In the genomic region with DNA sequence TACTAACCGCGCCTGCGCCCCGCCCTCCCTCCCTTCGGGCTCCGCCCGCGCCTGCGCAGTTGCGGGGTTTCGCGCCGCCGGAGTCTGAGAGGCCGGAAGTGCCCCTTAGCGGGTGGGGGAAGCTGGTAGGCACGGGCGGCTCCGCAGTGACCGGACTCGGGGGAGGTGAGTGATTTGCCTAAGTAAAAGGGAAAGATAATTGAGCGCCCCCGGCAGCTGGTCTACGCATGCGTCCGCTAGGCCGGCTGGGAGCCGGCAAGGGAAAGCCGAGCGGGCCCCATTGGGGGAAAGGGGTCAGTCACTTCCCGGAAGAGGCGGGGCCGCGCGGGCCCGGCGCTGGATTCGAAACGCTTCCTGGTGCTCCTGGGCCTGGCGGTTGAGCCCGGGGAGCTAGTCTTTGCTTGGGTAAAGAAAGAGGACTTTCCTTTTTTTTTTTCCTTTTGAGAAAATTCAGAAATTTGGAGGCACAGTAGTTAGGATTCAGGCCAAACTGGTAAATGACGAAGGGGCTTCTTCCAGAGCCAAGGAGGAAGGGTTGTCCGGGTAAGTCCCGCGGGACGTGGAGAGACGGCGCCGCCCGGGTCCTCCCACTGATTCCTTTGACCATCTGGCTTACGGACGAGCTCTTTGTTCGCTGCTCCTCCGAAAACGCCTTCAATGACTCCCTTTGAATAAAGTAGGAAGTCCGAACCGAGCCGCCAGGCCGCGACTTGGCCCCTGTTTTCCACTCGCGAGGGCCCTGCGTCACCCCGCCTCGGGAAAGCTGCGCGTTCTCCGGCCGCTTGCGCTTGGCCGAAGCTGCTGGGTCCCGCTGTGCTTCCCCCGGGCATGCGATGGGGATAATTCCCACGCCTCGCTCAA, we compare ENCODE assay signal across 9 cellular contexts. TPM values are rescaled to one million over a fixed set of nuclear protein-coding genes. Genes with fewer than 3 reads are reported as not detected.
A peak's percentile ranks its signal among the peaks of the same experiment; 100 is the strongest.
DNase-seq lines count a peak whose midpoint lies in the region; ATAC-seq, FAIRE-seq and TF ChIP-seq lines count a peak whose summit lies in the region.
"Had no signal": no experiment of that assay in that cellular context is flagged by ENCODE, and none has a peak within 500 bp of the region (broad histone marks: within the 10 kb centered on the region; RNA-seq: fewer than 3 reads in every experiment).

GEN1 (plus strand) TSS at position 336 of the 861 bp plus-strand sequence. CDS start 5,806 bp downstream, outside the sequence.
A gene with protein sequence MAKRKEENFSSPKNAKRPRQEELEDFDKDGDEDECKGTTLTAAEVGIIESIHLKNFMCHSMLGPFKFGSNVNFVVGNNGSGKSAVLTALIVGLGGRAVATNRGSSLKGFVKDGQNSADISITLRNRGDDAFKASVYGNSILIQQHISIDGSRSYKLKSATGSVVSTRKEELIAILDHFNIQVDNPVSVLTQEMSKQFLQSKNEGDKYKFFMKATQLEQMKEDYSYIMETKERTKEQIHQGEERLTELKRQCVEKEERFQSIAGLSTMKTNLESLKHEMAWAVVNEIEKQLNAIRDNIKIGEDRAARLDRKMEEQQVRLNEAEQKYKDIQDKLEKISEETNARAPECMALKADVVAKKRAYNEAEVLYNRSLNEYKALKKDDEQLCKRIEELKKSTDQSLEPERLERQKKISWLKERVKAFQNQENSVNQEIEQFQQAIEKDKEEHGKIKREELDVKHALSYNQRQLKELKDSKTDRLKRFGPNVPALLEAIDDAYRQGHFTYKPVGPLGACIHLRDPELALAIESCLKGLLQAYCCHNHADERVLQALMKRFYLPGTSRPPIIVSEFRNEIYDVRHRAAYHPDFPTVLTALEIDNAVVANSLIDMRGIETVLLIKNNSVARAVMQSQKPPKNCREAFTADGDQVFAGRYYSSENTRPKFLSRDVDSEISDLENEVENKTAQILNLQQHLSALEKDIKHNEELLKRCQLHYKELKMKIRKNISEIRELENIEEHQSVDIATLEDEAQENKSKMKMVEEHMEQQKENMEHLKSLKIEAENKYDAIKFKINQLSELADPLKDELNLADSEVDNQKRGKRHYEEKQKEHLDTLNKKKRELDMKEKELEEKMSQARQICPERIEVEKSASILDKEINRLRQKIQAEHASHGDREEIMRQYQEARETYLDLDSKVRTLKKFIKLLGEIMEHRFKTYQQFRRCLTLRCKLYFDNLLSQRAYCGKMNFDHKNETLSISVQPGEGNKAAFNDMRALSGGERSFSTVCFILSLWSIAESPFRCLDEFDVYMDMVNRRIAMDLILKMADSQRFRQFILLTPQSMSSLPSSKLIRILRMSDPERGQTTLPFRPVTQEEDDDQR (minus strand): TSS at position 8 of the 861 bp plus-strand sequence. CDS start 7,864 bp downstream, outside the sequence.

- peak within 1 kb of the TSS; percentile 19 to 80 for H3K9ac ChIP-seq in kidney (ENCODE audit: low read length in 2 of 2)

- H3K4me1 ChIP-seq in BE2C (peaks cover 9% of the 10 kb centered on the region; the same call in 1 of the 2 replicates), kidney (ENCODE audit: control insufficient read depth in 1 of 2, insufficient read depth in 1 of 2, low read depth in 1 of 2, low read length in 2 of 2) (peaks cover 7 to 8% of the 10 kb centered on the region in 2 donors)

- H3K36me3 ChIP-seq in BE2C = no peaks in the 10 kb centered on the region
- H3K36me3 ChIP-seq in kidney (ENCODE audit: control insufficient read depth in 1 of 2, insufficient read depth in 2 of 2, low read length in 2 of 2) = no peaks in the 10 kb centered on the region

- H3K4me3 ChIP-seq in BE2C (ENCODE audit: low read depth, low read length) (peak within 1 kb of the TSS; percentile 90), kidney (ENCODE audit: low read length in 2 of 2) (peak within 1 kb of the TSS; percentile 69 to 86)

- H3K9me3 ChIP-seq in BE2C (no peaks in the 10 kb centered on the region), kidney (ENCODE audit: control insufficient read depth in 1 of 2, low read length in 2 of 2) (no peaks in the 10 kb centered on the region)

- no peaks in the 10 kb centered on the region for H3K27me3 ChIP-seq in BE2C

- DNase-seq in BE2C = peak; percentile 95
- peak; percentile 68 for DNase-seq in GM19239 (ENCODE audit: insufficient read length, low spot score)
- peak; percentile 97 for DNase-seq in NCI-H510A treated with DMSO at 0.1 percent for 48 hours (lab: John Stamatoyannopoulos, UW)
- peak; percentile 82 to 84 for DNase-seq in activated CD4-positive, alpha-beta T cell treated with anti-CD3 and anti-CD28 coated beads for 24 hours (ENCODE audit: low read depth in 2 of 2)
- DNase-seq in cerebellum (ENCODE audit: low spot score) = peak; percentile 93
- peak; percentile 96 for DNase-seq in kidney
- peak; percentile 83 to 87 for DNase-seq in stimulated activated CD4-positive, alpha-beta T cell treated with anti-CD3 and anti-CD28 coated beads, Interleukin-15, amount 100 ng/mL, for 1 hour (ENCODE audit: low read depth in 1 of 2, low spot score in 1 of 2)

- peak; percentile 94 for FAIRE-seq in GM19239 (lab: Jason Lieb, UNC)
- FAIRE-seq in kidney (lab: Jason Lieb, UNC) = no peak
- FAIRE-seq: islet of Langerhans had no signal

- TF ChIP-seq CTCF in BE2C (IDR thresholded peaks at IDR 0.05; ENCODE audit: low read depth, low read length) = no peak
- no peak for TF ChIP-seq CTCF in kidney (IDR thresholded peaks at IDR 0.05; ENCODE audit: borderline replicate concordance, extremely low read depth, insufficient read depth)

- intact Hi-C loops in kidney (cut with DNase I) = no loop called here

- H3K27ac ChIP-seq in kidney (ENCODE audit: low read depth in 2 of 2, low read length in 2 of 2) = peak within 1 kb of the TSS; percentile 99

- ATAC-seq in HG03442 (IDR thresholded peaks at IDR 0.05; ENCODE audit: unreplicated experiment) = peak; percentile 72

RNA-seq across cellular contexts. Expression of gene GEN1, which starts in this region (rescaled TPM):
- polyA plus RNA-seq in BE2C (2012; ENCODE audit: insufficient read depth, insufficient read length, low read depth) = 6.5 TPM
- total RNA-seq in cerebellum (21.1 TPM), kidney (6.2 TPM)
- polyA plus RNA-seq in kidney (ENCODE audit: insufficient read depth, low read depth, low replicate concordance) = 1.4 TPM

RNA-seq across cellular contexts. Expression of the second gene that starts in this region (rescaled TPM):
- 10.4 TPM for polyA plus RNA-seq in BE2C (2012; ENCODE audit: insufficient read depth, insufficient read length, low read depth)
- total RNA-seq in cerebellum (29.3 TPM), kidney (16.3 TPM)
- polyA plus RNA-seq in kidney (ENCODE audit: insufficient read depth, low read depth, low replicate concordance) = 4.8 TPM

Comparison
In these comparisons a context has a peak if more than half of its experiments do, and no peak if none do; other contexts are left out.
1. Peak in every context shown above with its lines: DNase-seq, ATAC-seq, H3K4me3 ChIP-seq and H3K27ac ChIP-seq.